8 cellular contexts compared by ENCODE assay signal in genomic region chr3:39107874-39108308, GRCh38. TPM values are rescaled to one million over a fixed set of nuclear protein-coding genes. Genes with fewer than 3 reads are reported as not detected.
DNase-seq lines count a peak whose midpoint lies in the region; ATAC-seq, FAIRE-seq and TF ChIP-seq lines count a peak whose summit lies in the region.

No MANE protein-coding gene starts in this region.

- H3K9ac ChIP-seq in DND-41 (ENCODE audit: low read depth, low read length), result peak overlapping the region; percentile 63

- H3K4me1 ChIP-seq in DND-41 (ENCODE audit: insufficient read depth, low read length), result peaks cover 40% of the 10 kb centered on the region

- peaks cover 27% of the 10 kb centered on the region for H4K20me1 ChIP-seq in DND-41 (ENCODE audit: insufficient read depth, low read length)

- H3K36me3 ChIP-seq in DND-41 (ENCODE audit: insufficient read depth, low read length), result no peaks in the 10 kb centered on the region

- H2AFZ ChIP-seq in DND-41 (ENCODE audit: low read depth, low read length), result peak overlapping the region; percentile 66

- DNase-seq in DND-41 (no peak), amniotic epithelial cell (ENCODE audit: low read depth) (peak; percentile 42), GM12892 (ENCODE audit: insufficient read length) (no peak), ureter (ENCODE audit: low spot score) (no peak), NCI-H1048 (lab: John Stamatoyannopoulos, UW) (no peak)
- DNase-seq in stimulated activated naive CD8-positive, alpha-beta T cell treated with anti-CD3 and anti-CD28 coated beads, Interleukin-15, Interleukin-2, amounts not matched to agents 100 U/mL and 50 U/mL, for 24 hours, result no peak

- peak overlapping the region; percentile 83 for H3K4me2 ChIP-seq in DND-41 (ENCODE audit: insufficient read depth, low read length)

- TF ChIP-seq CTCF in DND-41 (IDR thresholded peaks at IDR 0.05; ENCODE audit: borderline replicate concordance, extremely low read depth, low read length, poor library complexity, severe bottlenecking), result no peak

- ATAC-seq in DND-41 (ENCODE audit: insufficient read depth, low read depth) (peak; percentile 1; the same call in 1 of the 3 replicates), HG03159 (IDR thresholded peaks at IDR 0.05; ENCODE audit: unreplicated experiment) (peak; percentile 13)
- peak; percentile 5 for ATAC-seq in stimulated activated naive CD8-positive, alpha-beta T cell treated with anti-CD3 and anti-CD28 coated beads, Interleukin-15, Interleukin-2, amounts not matched to agents 100 U/mL and 50 U/mL, for 24 hours

- no peak for FAIRE-seq in GM12892 (lab: Jason Lieb, UNC)

- H3K27ac ChIP-seq in DND-41 (ENCODE audit: low read length), result peak overlapping the region; percentile 5; the same call in 1 of the 2 replicates

- no peaks in the 10 kb centered on the region for H3K27me3 ChIP-seq in DND-41 (ENCODE audit: insufficient read depth, low read length, poor library complexity)

- peaks cover 20% of the 10 kb centered on the region for H3K79me2 ChIP-seq in DND-41 (ENCODE audit: insufficient read depth, low read length)

- peak overlapping the region; percentile 57 to 64; a peak in 3 of 4 replicates for H3K4me3 ChIP-seq in DND-41 (ENCODE audit: low read depth in 1 of 2, low read length in 2 of 2)
- H3K4me3 ChIP-seq in iPS-18c (ENCODE audit: insufficient read depth, low read depth, low read length), result peak overlapping the region; percentile 94

- H3K9me3 ChIP-seq in DND-41 (ENCODE audit: insufficient read depth, low read length, severe bottlenecking), result no peaks in the 10 kb centered on the region
- H3K9me3 ChIP-seq in iPS-18c (ENCODE audit: control insufficient read depth, insufficient read depth, low read length), result no peaks in the 10 kb centered on the region

- no peak for TF ChIP-seq POLR2A in GM12892 (IDR thresholded peaks at IDR 0.05; ENCODE audit: low read depth, low read length)

RNA-seq across cellular contexts. Expression of gene TTC21A, which starts 0.4 kb away (rescaled TPM):
- 3.8 TPM for polyA plus RNA-seq in GM12892 (2012; ENCODE audit: missing spikeins)
- 19.7 TPM for total RNA-seq in ureter

RNA-seq across cellular contexts. Expression of gene GORASP1, which starts 0.5 kb away (rescaled TPM):
- 24.0 TPM for polyA plus RNA-seq in GM12892 (2012; ENCODE audit: missing spikeins)
- total RNA-seq in ureter, result 92.2 TPM

RNA-seq across cellular contexts. Expression of gene CSRNP1, which starts 45.5 kb away (rescaled TPM):
- 14.0 TPM for polyA plus RNA-seq in GM12892 (2012; ENCODE audit: missing spikeins)
- total RNA-seq in ureter, result 32.1 TPM

RNA-seq across cellular contexts. Expression of gene WDR48, which starts 56.1 kb away (rescaled TPM):
- polyA plus RNA-seq in GM12892 (2012; ENCODE audit: missing spikeins), result 19.4 TPM
- total RNA-seq in ureter, result 58.4 TPM

RNA-seq across cellular contexts. Expression of gene SCN11A, which starts 56.1 kb away (rescaled TPM):
- polyA plus RNA-seq in GM12892 (2012; ENCODE audit: missing spikeins), result 0.13 TPM
- 34.5 TPM for total RNA-seq in ureter
